8 cellular contexts compared by ENCODE assay signal in genomic region chr13:28100149-28101121, GRCh38. TPM values are rescaled to one million over a fixed set of nuclear protein-coding genes. Genes with fewer than 3 reads are reported as not detected.
A peak's percentile ranks its signal among the peaks of the same experiment; 100 is the strongest.
DNase-seq lines count a peak whose midpoint lies in the region; ATAC-seq, FAIRE-seq and TF ChIP-seq lines count a peak whose summit lies in the region.

Gene FLT3, minus strand, starts transcription at chr13:28100576. Its CDS starts 66 bp downstream, at chr13:28100510.

- H3K4me1 Mint-ChIP-seq in activated CD4-positive, alpha-beta T cell treated with anti-CD3 and anti-CD28 coated beads, Interleukin-2, amount 10 ng/mL, durations not matched to agents 24 days and 14 days: peaks cover 3% of the 10 kb centered on the region
- H3K4me1 Mint-ChIP-seq in naive thymus-derived CD4-positive, alpha-beta T cell: peaks cover 0 to 16% (median 8%) of the 10 kb centered on the region in 7 donors
- no peaks in the 10 kb centered on the region for H3K4me1 Mint-ChIP-seq in type B pancreatic cell (ENCODE audit: unreplicated experiment)

- no peak within 1 kb of the TSS for H3K27ac Mint-ChIP-seq in activated CD4-positive, alpha-beta T cell treated with anti-CD3 and anti-CD28 coated beads, Interleukin-2, amount 10 ng/mL, durations not matched to agents 24 days and 14 days
- H3K27ac Mint-ChIP-seq in naive thymus-derived CD4-positive, alpha-beta T cell: no peak within 1 kb of the TSS
- no peak within 1 kb of the TSS for H3K27ac Mint-ChIP-seq in type B pancreatic cell

- intact Hi-C loops in activated CD4-positive, alpha-beta T cell treated with anti-CD3 and anti-CD28 coated beads, Interleukin-2, amount 10 ng/mL, durations not matched to agents 24 days and 14 days (cut with micrococcal nuclease): loop anchor here (2.0 kb wide), 1 partner anchor 38 kb away; the partner anchor contains the start of gene PAN3
- intact Hi-C loops in naive thymus-derived CD4-positive, alpha-beta T cell (cut with micrococcal nuclease): no loop called here

- no peaks in the 10 kb centered on the region for H3K36me3 ChIP-seq in KOPT-K1 (ENCODE audit: insufficient read depth, low read length)
- no peaks in the 10 kb centered on the region for H3K36me3 ChIP-seq in naive thymus-derived CD4-positive, alpha-beta T cell (ENCODE audit: control insufficient read depth in 2 of 3, insufficient read depth in 3 of 3, low read length in 3 of 3)

- H3K9me3 ChIP-seq in KOPT-K1 (ENCODE audit: insufficient read depth, low read length, poor library complexity, severe bottlenecking): no peaks in the 10 kb centered on the region
- H3K9me3 ChIP-seq in naive thymus-derived CD4-positive, alpha-beta T cell (ENCODE audit: control insufficient read depth in 2 of 3, low read length in 3 of 3): no peaks in the 10 kb centered on the region

- H3K27me3 Mint-ChIP-seq in activated CD4-positive, alpha-beta T cell treated with anti-CD3 and anti-CD28 coated beads, Interleukin-2, amount 10 ng/mL, durations not matched to agents 24 days and 14 days: peaks cover 63% of the 10 kb centered on the region
- peaks cover 48 to 71% (median 59%) of the 10 kb centered on the region in 5 donors for H3K27me3 Mint-ChIP-seq in naive thymus-derived CD4-positive, alpha-beta T cell
- H3K27me3 Mint-ChIP-seq in type B pancreatic cell: peaks cover 84% of the 10 kb centered on the region

- H3K36me3 Mint-ChIP-seq in activated CD4-positive, alpha-beta T cell treated with anti-CD3 and anti-CD28 coated beads, Interleukin-2, amount 10 ng/mL, durations not matched to agents 24 days and 14 days (ENCODE audit: low read depth): no peaks in the 10 kb centered on the region
- H3K36me3 Mint-ChIP-seq in naive thymus-derived CD4-positive, alpha-beta T cell: no peaks in the 10 kb centered on the region
- H3K36me3 Mint-ChIP-seq in type B pancreatic cell: no peaks in the 10 kb centered on the region

- peak within 1 kb of the TSS; percentile 43 for H3K4me3 ChIP-seq in epithelial cell of proximal tubule (ENCODE audit: low read depth, low read length)
- H3K4me3 ChIP-seq in naive thymus-derived CD4-positive, alpha-beta T cell (ENCODE audit: low read length): no peak within 1 kb of the TSS

- H3K27me3 ChIP-seq in naive thymus-derived CD4-positive, alpha-beta T cell (ENCODE audit: control insufficient read depth in 2 of 2, insufficient read depth in 2 of 2, low read length in 2 of 2): peaks cover 7 to 16% of the 10 kb centered on the region in 2 donors

- H3K4me3 Mint-ChIP-seq in activated CD4-positive, alpha-beta T cell treated with anti-CD3 and anti-CD28 coated beads, Interleukin-2, amount 10 ng/mL, durations not matched to agents 24 days and 14 days: peak within 1 kb of the TSS; percentile 73
- peak within 1 kb of the TSS; percentile 60 to 88 (median 79) for H3K4me3 Mint-ChIP-seq in naive thymus-derived CD4-positive, alpha-beta T cell
- H3K4me3 Mint-ChIP-seq in type B pancreatic cell: peak within 1 kb of the TSS; percentile 83

- CTCF ChIA-PET in naive thymus-derived CD4-positive, alpha-beta T cell (lab: Charles Lee): no interaction called here

- DNase-seq in AG20443 (ENCODE audit: low spot score) (peak; percentile 46), epithelial cell of proximal tubule (ENCODE audit: low read depth) (no peak), type B pancreatic cell (ENCODE audit: extremely low spot score, unreplicated experiment) (no peak), urothelium cell line (ENCODE audit: low spot score) (no peak)
- DNase-seq in activated CD4-positive, alpha-beta T cell treated with anti-CD3 and anti-CD28 coated beads, Interleukin-2, amount 10 ng/mL, durations not matched to agents 24 days and 14 days: peak; percentile 74
- peak in 6 of 9 donors; percentile 0 to 42 (median 8) for DNase-seq in naive thymus-derived CD4-positive, alpha-beta T cell

- TF ChIP-seq CTCF in epithelial cell of proximal tubule (conservative IDR thresholded peaks at IDR 0.05; ENCODE audit: low read depth, low read length) (no peak), type B pancreatic cell (conservative IDR thresholded peaks at IDR 0.05) (no peak)

- FAIRE-seq in urothelium cell line (lab: Jason Lieb, UNC): no peak

- POLR2A ChIA-PET in naive thymus-derived CD4-positive, alpha-beta T cell (lab: Charles Lee): no interaction called here

- peak; percentile 61 for ATAC-seq in GM18907 (IDR thresholded peaks at IDR 0.05; ENCODE audit: unreplicated experiment)
- ATAC-seq in naive thymus-derived CD4-positive, alpha-beta T cell: peak; percentile 78

- peaks cover 4 to 8% of the 10 kb centered on the region in 2 donors for H3K4me1 ChIP-seq in naive thymus-derived CD4-positive, alpha-beta T cell (ENCODE audit: control insufficient read depth in 2 of 2, insufficient read depth in 2 of 2, low read length in 2 of 2)

- no peaks in the 10 kb centered on the region for H3K9me3 Mint-ChIP-seq in activated CD4-positive, alpha-beta T cell treated with anti-CD3 and anti-CD28 coated beads, Interleukin-2, amount 10 ng/mL, durations not matched to agents 24 days and 14 days
- H3K9me3 Mint-ChIP-seq in naive thymus-derived CD4-positive, alpha-beta T cell: peaks cover 0 to 4% (median 0%) of the 10 kb centered on the region in 11 donors
- H3K9me3 Mint-ChIP-seq in type B pancreatic cell: no peaks in the 10 kb centered on the region

- peak within 1 kb of the TSS; percentile 36 for H3K27ac ChIP-seq in KOPT-K1 (ENCODE audit: low read depth, low read length, poor library complexity, severe bottlenecking)
- no peak within 1 kb of the TSS for H3K27ac ChIP-seq in naive thymus-derived CD4-positive, alpha-beta T cell (ENCODE audit: low read depth, low read length)

RNA-seq across cellular contexts. Expression of gene FLT3, which starts in this region (rescaled TPM):
- not detected in 2 replicates for total RNA-seq in activated CD4-positive, alpha-beta T cell treated with anti-CD3 and anti-CD28 coated beads, Interleukin-2, amount 10 ng/mL, durations not matched to agents 24 days and 14 days
- total RNA-seq in epithelial cell of proximal tubule (0.14 and 0.58 TPM in 2 replicates), type B pancreatic cell (ENCODE audit: low replicate concordance) (not detected in 2 replicates)
- total RNA-seq in naive thymus-derived CD4-positive, alpha-beta T cell: 1 to 10 TPM in 1 of 5 experiments, under 1 TPM in 1, not detected in 3; 0.77 to 3.4 TPM
- polyA plus RNA-seq in naive thymus-derived CD4-positive, alpha-beta T cell: not detected

Comparison
In these comparisons a context has a peak if more than half of its experiments do, and no peak if none do; other contexts are left out.
1. Peak in DNase-seq in activated CD4-positive, alpha-beta T cell treated with anti-CD3 and anti-CD28 coated beads, Interleukin-2, amount 10 ng/mL, durations not matched to agents 24 days and 14 days; RNA of the gene not detected or under 1 TPM.
2. DNase-seq: peak in AG20443 (single experiment) and naive thymus-derived CD4-positive, alpha-beta T cell (6 of 9); none in epithelial cell of proximal tubule (single experiment), type B pancreatic cell (single experiment) and urothelium cell line (single experiment).
3. Peak in every context shown above with its lines, with median percentiles within 50 percentile points of each other: H3K4me3 Mint-ChIP-seq.